Comparison of ENCODE assay signal across 24 cellular contexts in the genomic region with DNA sequence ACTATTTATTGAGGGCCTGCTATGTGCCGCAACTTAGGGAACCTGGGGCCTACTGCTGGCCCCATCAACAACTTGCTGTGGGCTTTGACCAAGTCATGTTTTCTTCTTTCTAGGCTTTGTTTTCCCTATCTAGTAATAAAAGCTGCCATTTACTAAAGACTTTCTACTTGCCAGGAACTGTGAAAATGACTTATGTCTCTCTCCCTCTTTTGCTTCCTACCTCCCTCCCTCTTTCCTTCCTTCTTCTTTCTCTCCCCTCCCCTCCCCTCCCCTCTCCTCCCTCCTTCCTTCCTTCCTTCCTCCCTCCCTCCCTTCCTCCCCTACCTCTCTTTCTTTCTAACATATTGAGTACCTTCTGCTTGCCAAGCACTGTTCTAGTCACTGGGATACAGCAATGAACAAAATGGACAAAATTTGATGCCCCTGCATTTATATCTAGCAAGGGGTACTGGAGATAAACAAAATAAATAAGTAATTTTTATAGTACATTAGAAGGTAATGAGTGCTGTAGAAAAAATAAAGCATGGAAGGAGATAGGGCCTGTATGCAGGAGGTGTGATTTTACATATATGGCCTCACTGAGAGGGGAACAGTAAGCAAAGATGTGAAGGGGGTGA.
"Had no signal": no experiment of that assay in that cellular context is flagged by ENCODE, and none has a peak within 500 bp of the region (broad histone marks: within the 10 kb centered on the region; RNA-seq: fewer than 3 reads in every experiment).

No MANE protein-coding gene starts in this region.

- H2AFZ ChIP-seq: neural progenitor cell, parathyroid adenoma had no signal

- H3K4me2 ChIP-seq: neural progenitor cell had no signal

- H3K27ac Mint-ChIP-seq: neural progenitor cell; stimulated activated effector memory CD8-positive, alpha-beta T cell treated with anti-CD3 and anti-CD28 coated beads, Interleukin-12 subunit alpha, Interleukin-12 subunit beta, amount 100 ng/mL, for 72 hours; stimulated activated naive CD8-positive, alpha-beta T cell treated with anti-CD3 and anti-CD28 coated beads, Interleukin-15, Interleukin-2, amounts not matched to agents 100 ng/mL and 50 ng/mL, for 24 hours had no signal

- H3K27ac ChIP-seq: left lung, lower lobe of right lung, neural progenitor cell, neutrophil, parathyroid adenoma, right atrium auricular region, skin epidermis, suprapubic skin, thoracic aorta, tibial nerve, upper lobe of left lung, vagina had no signal

- H3K4me3 ChIP-seq: left lung, lower lobe of right lung, neural progenitor cell, right atrium auricular region, skin epidermis, suprapubic skin, thoracic aorta, tibial nerve, upper lobe of left lung, vagina had no signal

- H3K36me3 Mint-ChIP-seq: naive thymus-derived CD8-positive, alpha-beta T cell; neural progenitor cell; stimulated activated effector memory CD8-positive, alpha-beta T cell treated with anti-CD3 and anti-CD28 coated beads, Interleukin-12 subunit alpha, Interleukin-12 subunit beta, amount 100 ng/mL, for 72 hours had no signal

- ATAC-seq: left colon; left lung; lower lobe of right lung; naive thymus-derived CD8-positive, alpha-beta T cell; sciatic nerve; stimulated activated effector memory CD8-positive, alpha-beta T cell treated with anti-CD3 and anti-CD28 coated beads, Interleukin-12 subunit alpha, Interleukin-12 subunit beta, amount 100 ng/mL, for 72 hours had no signal

- H3K4me1 Mint-ChIP-seq: nephron progenitor cell; neural progenitor cell; stimulated activated effector memory CD8-positive, alpha-beta T cell treated with anti-CD3 and anti-CD28 coated beads, Interleukin-12 subunit alpha, Interleukin-12 subunit beta, amount 100 ng/mL, for 72 hours had no signal

- DNase-seq: hippocampal formation; left colon; left lung; lower lobe of right lung; mammary epithelial cell; mesenchymal stem cell; naive thymus-derived CD8-positive, alpha-beta T cell; nephron progenitor cell; occipital lobe; stimulated activated CD4-positive, alpha-beta T cell treated with anti-CD3 and anti-CD28 coated beads, Interleukin-4, amount 100 ng/mL, for 24 hours; stimulated activated naive CD4-positive, alpha-beta T cell; upper lobe of left lung had no signal

- H3K36me3 ChIP-seq: left lung, lower lobe of right lung, neural progenitor cell, neutrophil, right atrium auricular region, suprapubic skin, thoracic aorta, tibial nerve, upper lobe of left lung, vagina had no signal

- H3K9me3 ChIP-seq: neutrophil, vagina had no signal

- H3K27me3 ChIP-seq: left lung, neural progenitor cell, neutrophil, right atrium auricular region, suprapubic skin, tibial nerve, upper lobe of left lung, vagina had no signal

- H3K9me3 Mint-ChIP-seq: stimulated activated naive CD8-positive, alpha-beta T cell treated with anti-CD3 and anti-CD28 coated beads, Interleukin-15, Interleukin-2, amounts not matched to agents 100 ng/mL and 50 ng/mL, for 24 hours had no signal

- H3K4me1 ChIP-seq: left lung, lower lobe of right lung, neural progenitor cell, parathyroid adenoma, right atrium auricular region, suprapubic skin, tibial nerve, upper lobe of left lung, vagina had no signal

- H3K4me3 Mint-ChIP-seq: naive thymus-derived CD8-positive, alpha-beta T cell; nephron progenitor cell; neural progenitor cell; stimulated activated effector memory CD8-positive, alpha-beta T cell treated with anti-CD3 and anti-CD28 coated beads, Interleukin-12 subunit alpha, Interleukin-12 subunit beta, amount 100 ng/mL, for 72 hours; stimulated activated naive CD8-positive, alpha-beta T cell treated with anti-CD3 and anti-CD28 coated beads, Interleukin-15, Interleukin-2, amounts not matched to agents 100 ng/mL and 50 ng/mL, for 24 hours had no signal

- H3K9ac ChIP-seq: neural progenitor cell, parathyroid adenoma had no signal
